Comparison of ENCODE assay signal across 21 cellular contexts in genomic region chr5:32984851-32985250, GRCh38.
DNase-seq lines count a peak whose midpoint lies in the region; ATAC-seq, FAIRE-seq and TF ChIP-seq lines count a peak whose summit lies in the region.
"Had no signal": no experiment of that assay in that cellular context is flagged by ENCODE, and none has a peak within 500 bp of the region (broad histone marks: within the 10 kb centered on the region; RNA-seq: fewer than 3 reads in every experiment).

No MANE protein-coding gene starts in this region.

- BruUV-seq in A673 (replicated peaks; lab: Mats Ljungman, UMichigan), result no TSS peak

- no peak overlapping the region for H3K27ac ChIP-seq in A673 (ENCODE audit: low read depth, low read length, poor library complexity, severe bottlenecking)
- H3K27ac ChIP-seq in brain microvascular endothelial cell, result peak overlapping the region; percentile 82
- no peak overlapping the region for H3K27ac ChIP-seq in kidney (ENCODE audit: low read depth in 2 of 2, low read length in 2 of 2)
- H3K27ac ChIP-seq: gastrocnemius medialis, left lung, vagina had no signal

- no peaks in the 10 kb centered on the region for H3K36me3 ChIP-seq in A673 (ENCODE audit: insufficient read depth, low read length, poor library complexity, severe bottlenecking)
- no peaks in the 10 kb centered on the region for H3K36me3 ChIP-seq in brain microvascular endothelial cell (replicated peaks)
- no peaks in the 10 kb centered on the region for H3K36me3 ChIP-seq in kidney (ENCODE audit: control insufficient read depth in 1 of 2, insufficient read depth in 2 of 2, low read length in 2 of 2)
- H3K36me3 ChIP-seq: gastrocnemius medialis, left lung, vagina had no signal

- intact Hi-C loops in A673 (cut with micrococcal nuclease; ENCODE audit: unreplicated experiment) (no loop called here), kidney (cut with DNase I) (no loop called here)

- no peak overlapping the region for H3K4me3 Mint-ChIP-seq in activated naive CD4-positive, alpha-beta T cell treated with anti-CD3 and anti-CD28 coated beads, Interleukin-2, amount 10 ng/mL, durations not matched to agents 7 days and 5 days

- H3K4me1 ChIP-seq in A673 (ENCODE audit: insufficient read depth, low read length, poor library complexity, severe bottlenecking), result no peaks in the 10 kb centered on the region
- no peaks in the 10 kb centered on the region for H3K4me1 ChIP-seq in kidney (ENCODE audit: control insufficient read depth in 1 of 2, insufficient read depth in 1 of 2, low read depth in 1 of 2, low read length in 2 of 2)
- H3K4me1 ChIP-seq: gastrocnemius medialis, left lung, vagina had no signal

- POLR2A ChIA-PET in A673 (lab: Charles Lee; ENCODE audit: low non-redundant PET), result no interaction called here

- in situ Hi-C loops in brain microvascular endothelial cell (cut with HindIII; ENCODE audit: low pct_ligation_motif_present, low sequenced_read_pairs), result no loop called here

- peak; percentile 15 for DNase-seq in A673 (ENCODE audit: low spot score)
- peak; percentile 25 for DNase-seq in HS-5 (ENCODE audit: low read depth)
- DNase-seq in brain microvascular endothelial cell, result peak; percentile 16
- peak; percentile 55 for DNase-seq in fibroblast of the aortic adventitia (ENCODE audit: low read depth)
- no peak for DNase-seq in activated naive CD4-positive, alpha-beta T cell treated with anti-CD3 and anti-CD28 coated beads, Interleukin-2, amount 10 ng/mL, durations not matched to agents 7 days and 5 days
- no peak for DNase-seq in left lobe of liver (ENCODE audit: low spot score)
- DNase-seq in kidney, result no peak
- DNase-seq: activated gamma-delta T cell; amygdala; gastrocnemius medialis; KBM-7; left lung; mucosa of descending colon; NCI-H1092; NCI-H2081 treated with DMSO at 0.1 percent for 48 hours; NK-92 treated with Interleukin-12 subunit alpha and Interleukin-12 subunit beta, amount 100 ng/mL, for 24 hours; RPMI8226 had no signal

- H3K36me3 Mint-ChIP-seq in activated naive CD4-positive, alpha-beta T cell treated with anti-CD3 and anti-CD28 coated beads, Interleukin-2, amount 10 ng/mL, durations not matched to agents 7 days and 5 days, result no peaks in the 10 kb centered on the region

- H3K27me3 Mint-ChIP-seq in activated naive CD4-positive, alpha-beta T cell treated with anti-CD3 and anti-CD28 coated beads, Interleukin-2, amount 10 ng/mL, durations not matched to agents 7 days and 5 days, result no peaks in the 10 kb centered on the region

- no peaks in the 10 kb centered on the region for H3K4me1 Mint-ChIP-seq in activated naive CD4-positive, alpha-beta T cell treated with anti-CD3 and anti-CD28 coated beads, Interleukin-2, amount 10 ng/mL, durations not matched to agents 7 days and 5 days

- no peak overlapping the region for H3K27ac Mint-ChIP-seq in activated naive CD4-positive, alpha-beta T cell treated with anti-CD3 and anti-CD28 coated beads, Interleukin-2, amount 10 ng/mL, durations not matched to agents 7 days and 5 days

- H3K4me3 ChIP-seq in A673 (ENCODE audit: low read depth, low read length, poor library complexity, severe bottlenecking) (no peak overlapping the region), brain microvascular endothelial cell (ENCODE audit: low read depth, low read length) (no peak overlapping the region), fibroblast of the aortic adventitia (ENCODE audit: low read depth, low read length) (no peak overlapping the region), kidney (ENCODE audit: low read length in 2 of 2) (no peak overlapping the region)
- H3K4me3 ChIP-seq: gastrocnemius medialis, left lung, mucosa of descending colon, vagina had no signal

- peaks cover 17% of the 10 kb centered on the region for H3K9me3 Mint-ChIP-seq in activated naive CD4-positive, alpha-beta T cell treated with anti-CD3 and anti-CD28 coated beads, Interleukin-2, amount 10 ng/mL, durations not matched to agents 7 days and 5 days

- no peak overlapping the region for H3K9ac ChIP-seq in kidney (ENCODE audit: low read length in 2 of 2)

- CTCF ChIA-PET in A673 (lab: Charles Lee), result no interaction called here
- CTCF ChIA-PET in activated naive CD4-positive, alpha-beta T cell treated with anti-CD3 and anti-CD28 coated beads, Interleukin-2, amount 10 ng/mL, durations not matched to agents 7 days and 5 days (lab: Charles Lee), result no interaction called here

- FAIRE-seq in kidney (lab: Jason Lieb, UNC), result no peak
- FAIRE-seq: A204.1 had no signal

- no peaks in the 10 kb centered on the region for H3K9me3 ChIP-seq in A673 (ENCODE audit: low read depth, low read length, poor library complexity, severe bottlenecking)
- no peaks in the 10 kb centered on the region for H3K9me3 ChIP-seq in kidney (ENCODE audit: control insufficient read depth in 1 of 2, low read length in 2 of 2)
- H3K9me3 ChIP-seq: gastrocnemius medialis, left lung, mucosa of descending colon, vagina had no signal

- H3K27me3 ChIP-seq in A673 (replicated peaks; ENCODE audit: insufficient read depth, low read depth, low read length, poor library complexity) (no peaks in the 10 kb centered on the region), brain microvascular endothelial cell (replicated peaks) (no peaks in the 10 kb centered on the region)
- H3K27me3 ChIP-seq: gastrocnemius medialis, left lung, vagina had no signal

- TF ChIP-seq CTCF in A673 (conservative IDR thresholded peaks at IDR 0.05; ENCODE audit: low read depth, low read length), result no peak
- no peak for TF ChIP-seq CTCF in brain microvascular endothelial cell (IDR thresholded peaks at IDR 0.05; ENCODE audit: low read depth, low read length, missing control alignments)
- TF ChIP-seq CTCF in fibroblast of the aortic adventitia (IDR thresholded peaks at IDR 0.05; ENCODE audit: insufficient read depth, low read length), result no peak
- TF ChIP-seq CTCF in kidney (IDR thresholded peaks at IDR 0.05; ENCODE audit: borderline replicate concordance, extremely low read depth, insufficient read depth), result no peak

- no peak for ATAC-seq in HG03045 (IDR thresholded peaks at IDR 0.05; ENCODE audit: unreplicated experiment)
- no peak for ATAC-seq in left lobe of liver
- ATAC-seq: gastrocnemius medialis, HCT116, left lung, mucosa of descending colon had no signal

Comparison
In these comparisons a context has a peak if more than half of its experiments do, and no peak if none do; other contexts are left out.
1. DNase-seq: peak in A673 (single experiment), HS-5 (single experiment), brain microvascular endothelial cell (single experiment) and fibroblast of the aortic adventitia (single experiment); none in activated naive CD4-positive, alpha-beta T cell treated with anti-CD3 and anti-CD28 coated beads, Interleukin-2, amount 10 ng/mL, durations not matched to agents 7 days and 5 days (single experiment), left lobe of liver (single experiment) and kidney (single experiment).